Comparison of ENCODE assay signal across 8 cellular contexts in genomic region chrX:37686348-37686736, GRCh38. TPM values are rescaled to one million over a fixed set of nuclear protein-coding genes. Genes with fewer than 3 reads are reported as not detected.
DNase-seq lines count a peak whose midpoint lies in the region; ATAC-seq and TF ChIP-seq lines count a peak whose summit lies in the region.

No MANE protein-coding gene starts in this region.

- intact Hi-C loops in esophagus muscularis mucosa (cut with DNase I) (no loop called here), sigmoid colon (cut with DNase I) (loop anchor here (5.0 to 10.0 kb wide), 2 partner anchors 36 to 112 kb away; partner anchors contain the start of gene LANCL3)

- H3K9me3 ChIP-seq in HUES48 (ENCODE audit: control insufficient read depth, insufficient read depth, low read length) (no peaks in the 10 kb centered on the region), SK-N-MC (ENCODE audit: low read depth, low read length) (no peaks in the 10 kb centered on the region), esophagus muscularis mucosa (no peaks in the 10 kb centered on the region), sigmoid colon (no peaks in the 10 kb centered on the region)

- H3K4me1 ChIP-seq in HUES48 (ENCODE audit: control insufficient read depth, insufficient read depth, low read length) = peaks cover 18% of the 10 kb centered on the region
- H3K4me1 ChIP-seq in esophagus muscularis mucosa = peaks cover 0 to 36% (median 22%) of the 10 kb centered on the region in 4 donors
- peaks cover 0 to 27% (median 9%) of the 10 kb centered on the region in 4 donors for H3K4me1 ChIP-seq in sigmoid colon

- no peak for TF ChIP-seq POLR2A in esophagus muscularis mucosa (IDR thresholded peaks at IDR 0.05; ENCODE audit: low read depth)
- TF ChIP-seq POLR2A in sigmoid colon (IDR thresholded peaks at IDR 0.05) = no peak

- H3K27me3 ChIP-seq in HUES48 (ENCODE audit: control insufficient read depth, insufficient read depth, low read length) (peaks cover 30% of the 10 kb centered on the region), esophagus muscularis mucosa (no peaks in the 10 kb centered on the region), sigmoid colon (no peaks in the 10 kb centered on the region)

- peak overlapping the region; percentile 53 for H3K4me3 ChIP-seq in HUES48 (ENCODE audit: low read depth, low read length)
- peak overlapping the region; percentile 71 for H3K4me3 ChIP-seq in SK-N-MC
- H3K4me3 ChIP-seq in esophagus muscularis mucosa = peak overlapping the region; percentile 55 to 66 (median 58)
- peak overlapping the region; percentile 34 to 61 (median 53) for H3K4me3 ChIP-seq in sigmoid colon

- 51% methylated on average over 4 of the region's 5 CpGs for WGBS in esophagus muscularis mucosa
- WGBS in sigmoid colon, 2 donors = 16 to 50% methylated on average over 5 of the region's 5 CpGs

- H3K36me3 ChIP-seq in HUES48 (ENCODE audit: control insufficient read depth, insufficient read depth, low read length) (no peaks in the 10 kb centered on the region), SK-N-MC (ENCODE audit: insufficient read depth, low read length) (no peaks in the 10 kb centered on the region), esophagus muscularis mucosa (no peaks in the 10 kb centered on the region), sigmoid colon (no peaks in the 10 kb centered on the region)

- DNase-seq in SK-N-MC (ENCODE audit: low read depth, low spot score) (no peak), esophagus muscularis mucosa (ENCODE audit: extremely low spot score) (no peak), sigmoid colon (no peak), midbrain (lab: John Stamatoyannopoulos, UW) (no peak), Ammon's horn (ENCODE audit: low spot score) (no peak), T-helper 9 cell (no peak)

- TF ChIP-seq CTCF in esophagus muscularis mucosa (IDR thresholded peaks at IDR 0.05) = no peak
- no peak for TF ChIP-seq CTCF in sigmoid colon (IDR thresholded peaks at IDR 0.05)

- TF ChIP-seq EP300 in esophagus muscularis mucosa (IDR thresholded peaks at IDR 0.05) = no peak
- no peak for TF ChIP-seq EP300 in sigmoid colon (IDR thresholded peaks at IDR 0.05)

- ATAC-seq in GM18861 (IDR thresholded peaks at IDR 0.05; ENCODE audit: unreplicated experiment) = no peak

- no peak overlapping the region for H3K9ac ChIP-seq in HUES48 (ENCODE audit: low read depth, low read length)
- H3K9ac ChIP-seq in SK-N-MC (ENCODE audit: insufficient read length) = no peak overlapping the region

- no peak overlapping the region for H3K27ac ChIP-seq in HUES48 (ENCODE audit: low read depth, low read length)
- no peak overlapping the region for H3K27ac ChIP-seq in SK-N-MC
- H3K27ac ChIP-seq in esophagus muscularis mucosa (replicated peaks in 1 of 4) = peak overlapping the region; percentile 85 to 91 (median 87)
- peak overlapping the region; percentile 85 to 92 (median 87) for H3K27ac ChIP-seq in sigmoid colon

RNA-seq across cellular contexts. Expression of gene XK, which starts 0.8 kb away (rescaled TPM):
- total RNA-seq in esophagus muscularis mucosa (10 to 100 TPM in 2 of 4 donors, 1 to 10 TPM in 2; 8.4 to 11.9 (median 9.9) TPM), sigmoid colon (10 to 100 TPM; 14.1 to 27.0 (median 20.3) TPM)
- 1 to 10 TPM; 8.1 to 9.3 (median 8.4) TPM for polyA plus RNA-seq in sigmoid colon

Comparison
In these comparisons a context has a peak if more than half of its experiments do, and no peak if none do; other contexts are left out.
1. H3K27ac ChIP-seq: peak in esophagus muscularis mucosa (4 of 4) and sigmoid colon (4 of 4); none in HUES48 (single experiment) and SK-N-MC (single experiment).
2. Peak in every context shown above with its lines, with median percentiles within 50 percentile points of each other: H3K4me3 ChIP-seq.